ENCODE assay signal across 19 cellular contexts in genomic region chr3:136329593-136329992, GRCh38.
A peak's percentile ranks its signal among the peaks of the same experiment; 100 is the strongest.
DNase-seq lines count a peak whose midpoint lies in the region; ATAC-seq, FAIRE-seq and TF ChIP-seq lines count a peak whose summit lies in the region.
"Had no signal": no experiment of that assay in that cellular context is flagged by ENCODE, and none has a peak within 500 bp of the region (broad histone marks: within the 10 kb centered on the region; RNA-seq: fewer than 3 reads in every experiment).

No MANE protein-coding gene starts in this region.

- H3K4me2 ChIP-seq in HepG2 (ENCODE audit: low read depth, low read length) = no peak overlapping the region
- H3K4me2 ChIP-seq in K562 (ENCODE audit: insufficient read depth, low read length) = no peak overlapping the region

- H3K27ac ChIP-seq in HepG2 (ENCODE audit: extremely low read length, insufficient read depth, low read length) (no peak overlapping the region), right lobe of liver (no peak overlapping the region), K562 (ENCODE audit: extremely low read depth, low read depth, low read length) (no peak overlapping the region)
- H3K27ac ChIP-seq in effector memory CD4-positive, alpha-beta T cell (ENCODE audit: insufficient read depth, low read length, poor library complexity, severe bottlenecking) = no peak overlapping the region
- H3K27ac ChIP-seq: GM23248 had no signal

- no peaks in the 10 kb centered on the region for H4K20me1 ChIP-seq in HepG2 (ENCODE audit: insufficient read depth, low read length)
- no peaks in the 10 kb centered on the region for H4K20me1 ChIP-seq in K562 (replicated peaks; ENCODE audit: control insufficient read depth, insufficient read depth, low read length)

- H3K4me1 ChIP-seq in HepG2 (ENCODE audit: insufficient read depth, low read length) (0 out of 2 replicates have a peak, but pooled peaks cover 4% of the 10 kb centered on the region), right lobe of liver (no peaks in the 10 kb centered on the region), K562 (replicated peaks in 1 of 2; ENCODE audit: control insufficient read depth in 2 of 2, insufficient read depth in 2 of 2, low read length in 2 of 2) (no peaks in the 10 kb centered on the region; a peak in 2 of 5 replicates)
- no peaks in the 10 kb centered on the region for H3K4me1 ChIP-seq in effector memory CD4-positive, alpha-beta T cell (ENCODE audit: control insufficient read depth, insufficient read depth, low read length, poor library complexity, severe bottlenecking)

- 88% methylated on average over 5 of the region's 5 CpGs for WGBS in HepG2 (ENCODE audit: low lambda C conversion rate)
- WGBS in right lobe of liver (ENCODE audit: insufficient coverage, low coverage, low lambda C conversion rate, missing lambda C conversion rate) = 70% methylated on average over 4 of the region's 5 CpGs
- 84% methylated on average over 4 of the region's 5 CpGs for WGBS in K562 (ENCODE audit: insufficient coverage, low coverage, missing lambda C conversion rate)

- TF ChIP-seq POLR2A in HepG2 (IDR thresholded peaks at IDR 0.05; ENCODE audit: insufficient read depth in 1 of 2, low read depth in 2 of 2, low read length in 2 of 2) (no peak), right lobe of liver (IDR thresholded peaks at IDR 0.05) (no peak), K562 (conservative IDR thresholded peaks at IDR 0.05) (no peak)

- POLR2A ChIA-PET in HepG2 (lab: Yijun Ruan, JAX) = no interaction called here
- POLR2A ChIA-PET in K562 (lab: Yijun Ruan, JAX) = interaction anchor here (1.5 kb wide), 1 partner anchor 423 kb away, joined by 4 read pairs; the partner anchor contains the start of gene STAG1

- TF ChIP-seq RAD21 in HepG2 (CRISPR knock-in tag; IDR thresholded peaks at IDR 0.05) (no peak), K562 (CRISPR knock-in tag; conservative IDR thresholded peaks at IDR 0.05 in 1 of 2, IDR thresholded peaks at IDR 0.05 in 1 of 2) (no peak)

- in situ Hi-C loops in HepG2 (cut with HindIII; ENCODE audit: extremely low pct_ligation_motif_present, low pct_unique_long_range_greater_than_20kb) = no loop called here
- in situ Hi-C loops in K562 (cut with MboI) = no loop called here

- H3K79me2 ChIP-seq in HepG2 (ENCODE audit: insufficient read depth, low read length) (no peaks in the 10 kb centered on the region), K562 (ENCODE audit: control insufficient read depth, insufficient read depth, low read length) (no peaks in the 10 kb centered on the region)

- BruUV-seq in HepG2 (replicated peaks; lab: Mats Ljungman, UMichigan) (no TSS peak), K562 (replicated peaks; lab: Mats Ljungman, UMichigan) (no TSS peak)

- H3K36me3 ChIP-seq in HepG2 (replicated peaks in 1 of 2; ENCODE audit: control insufficient read depth in 1 of 2, insufficient read depth in 2 of 2, low read length in 2 of 2) (peaks cover 23 to 59% of the 10 kb centered on the region in 2 experiments; a peak in 4 of 5 replicates), right lobe of liver (peaks cover 0 to 42% (median 3%) of the 10 kb centered on the region in 4 donors), K562 (ENCODE audit: control insufficient read depth, insufficient read depth, low read length) (peaks cover 64% of the 10 kb centered on the region)
- H3K36me3 ChIP-seq in effector memory CD4-positive, alpha-beta T cell (ENCODE audit: control insufficient read depth, insufficient read depth, low read length) = peaks cover 16% of the 10 kb centered on the region

- no peaks in the 10 kb centered on the region for H3K9me1 ChIP-seq in K562 (ENCODE audit: control insufficient read depth, insufficient read depth, low read length)

- no peak overlapping the region for H3K9ac ChIP-seq in HepG2 (ENCODE audit: insufficient read depth, low read depth, low read length)
- no peak overlapping the region; a peak in 1 of 4 replicates for H3K9ac ChIP-seq in K562 (ENCODE audit: insufficient read depth in 1 of 2, low read depth in 2 of 2, low read length in 2 of 2)
- H3K9ac ChIP-seq: GM23248 had no signal

- no peak for DNase-seq in HepG2 (ENCODE audit: low spot score)
- no peak for DNase-seq in right lobe of liver
- no peak for DNase-seq in K562 (ENCODE audit: extremely low read depth in 1 of 4, low spot score in 3 of 4)
- peak; percentile 43 for DNase-seq in mesenteric fat pad (ENCODE audit: low spot score)
- DNase-seq in effector memory CD4-positive, alpha-beta T cell = no peak
- DNase-seq: C1 segment of cervical spinal cord; Calu3; CD4-positive, alpha-beta memory T cell; COR-L47; DMS53; DMS79 treated with DMSO at 0.1 percent for 48 hours; GF-D8; GM23248; H7; HCEC 1CT had no signal

- H3K27me3 ChIP-seq in HepG2 (ENCODE audit: control insufficient read depth in 1 of 2, insufficient read depth in 2 of 2, low read length in 2 of 2) (no peaks in the 10 kb centered on the region), right lobe of liver (no peaks in the 10 kb centered on the region), K562 (ENCODE audit: control insufficient read depth in 2 of 2, insufficient read depth in 2 of 2, low read length in 2 of 2) (no peaks in the 10 kb centered on the region)
- no peaks in the 10 kb centered on the region for H3K27me3 ChIP-seq in effector memory CD4-positive, alpha-beta T cell (replicated peaks; ENCODE audit: control insufficient read depth, insufficient read depth, low read length, poor library complexity, severe bottlenecking)

- TF ChIP-seq CTCF in HepG2 (CRISPR knock-in tag; IDR thresholded peaks at IDR 0.05) = no peak
- TF ChIP-seq CTCF in right lobe of liver (IDR thresholded peaks at IDR 0.05) = no peak
- TF ChIP-seq CTCF in K562 (IDR thresholded peaks at IDR 0.05 in 2 of 3, conservative IDR thresholded peaks at IDR 0.05 in 1 of 3; ENCODE audit: insufficient read depth in 2 of 3, low read depth in 1 of 3, low read length in 3 of 3) = no peak

- FAIRE-seq in HepG2 (lab: Jason Lieb, UNC) (no peak), K562 (lab: Jason Lieb, UNC) (no peak)
- FAIRE-seq: GM12891, GM18507, H1 had no signal

- TF ChIP-seq EP300 in HepG2 (IDR thresholded peaks at IDR 0.05; ENCODE audit: low read depth in 2 of 2, low read length in 2 of 2) = no peak
- TF ChIP-seq EP300 in HepG2 (CRISPR knock-in tag; IDR thresholded peaks at IDR 0.05; ENCODE audit: borderline replicate concordance) = no peak
- TF ChIP-seq EP300 in K562 (IDR thresholded peaks at IDR 0.05; ENCODE audit: low read length) = no peak

- H2AFZ ChIP-seq in HepG2 (ENCODE audit: low read length) (no peak overlapping the region), K562 (ENCODE audit: low read depth, low read length) (no peak overlapping the region)
- H2AFZ ChIP-seq: GM23248 had no signal

- intact Hi-C loops in HepG2 (cut with micrococcal nuclease; ENCODE audit: unreplicated experiment) = no loop called here
- intact Hi-C loops in right lobe of liver (cut with DNase I) = no loop called here
- intact Hi-C loops in K562 (cut with micrococcal nuclease) = no loop called here

- H3K9me3 ChIP-seq in HepG2 (ENCODE audit: low read length) (no peaks in the 10 kb centered on the region), right lobe of liver (no peaks in the 10 kb centered on the region), K562 (replicated peaks; ENCODE audit: control insufficient read depth, insufficient read depth, low read depth, low read length) (no peaks in the 10 kb centered on the region)
- no peaks in the 10 kb centered on the region for H3K9me3 ChIP-seq in effector memory CD4-positive, alpha-beta T cell (ENCODE audit: control insufficient read depth, low read length)

- ATAC-seq in HepG2 (no peak), right lobe of liver (no peak), K562 (no peak), GM21619 (IDR thresholded peaks at IDR 0.05; ENCODE audit: unreplicated experiment) (no peak)

- CTCF ChIA-PET in HepG2 (lab: Yijun Ruan, JAX; ENCODE audit: low intra/inter-chr PET ratio, low total read pairs) = no interaction called here
- CTCF ChIA-PET in K562 (lab: Yijun Ruan, JAX; ENCODE audit: low intra/inter-chr PET ratio) = no interaction called here

- H3K4me3 ChIP-seq in HepG2 (replicated peaks in 1 of 3; ENCODE audit: insufficient read depth in 1 of 3, low read depth in 2 of 3, low read length in 3 of 3) (no peak overlapping the region), right lobe of liver (no peak overlapping the region), K562 (no peak overlapping the region)
- no peak overlapping the region for H3K4me3 ChIP-seq in effector memory CD4-positive, alpha-beta T cell (ENCODE audit: insufficient read depth, low read depth, low read length, poor library complexity, severe bottlenecking)
- H3K4me3 ChIP-seq: GM23248 had no signal

TF ChIP-seq in HepG2, 621 proteins besides CTCF, POLR2A, EP300 and RAD21:
- TF ChIP-seq CCDC6 (CRISPR knock-in tag; IDR thresholded peaks at IDR 0.05) (no peak), ATF7 (IDR thresholded peaks at IDR 0.05) (peak; percentile 76), ATF7 (CRISPR knock-in tag; IDR thresholded peaks at IDR 0.05) (no peak), RBM22 (optimal IDR thresholded peaks at IDR 0.05; ENCODE audit: low read length) (peak; percentile 21), SSRP1 (CRISPR knock-in tag; IDR thresholded peaks at IDR 0.05) (no peak)

TF ChIP-seq in K562, 482 proteins besides CTCF, POLR2A, EP300 and RAD21 (continues in another document):
- TF ChIP-seq RUNX1 (IDR thresholded peaks at IDR 0.05; ENCODE audit: low read depth) = no peak
- no peak for TF ChIP-seq ETV5 (CRISPR knock-in tag; IDR thresholded peaks at IDR 0.05; ENCODE audit: low read depth)
- TF ChIP-seq KAT8 (IDR thresholded peaks at IDR 0.05; ENCODE audit: low read depth) = no peak
- no peak for TF ChIP-seq DMBX1 (CRISPR knock-in tag; IDR thresholded peaks at IDR 0.05; ENCODE audit: borderline replicate concordance)
- no peak for TF ChIP-seq STAT6 (CRISPR knock-in tag; IDR thresholded peaks at IDR 0.05)

Comparison
In these comparisons a context has a peak if more than half of its experiments do, and no peak if none do; other contexts are left out.
1. Of the 241 proteins assayed by ChIP-seq in both HepG2 and K562: peak only in HepG2: RBM22; only in K562: none; in both: none; in neither: 238; mixed calls (peak in some experiments, not most) for 2.